ENCODE assay signal across 21 cellular contexts in genomic region chr19:50275577-50276368, GRCh38. TPM values are rescaled to one million over a fixed set of nuclear protein-coding genes. Genes with fewer than 3 reads are reported as not detected.
DNase-seq lines count a peak whose midpoint lies in the region; ATAC-seq, FAIRE-seq and TF ChIP-seq lines count a peak whose summit lies in the region.
"Had no signal": no experiment of that assay in that cellular context is flagged by ENCODE, and none has a peak within 500 bp of the region (broad histone marks: within the 10 kb centered on the region; RNA-seq: fewer than 3 reads in every experiment).

No MANE protein-coding gene starts in this region.

- peak overlapping the region; percentile 19 for H2AFZ ChIP-seq in HepG2 (ENCODE audit: low read length)
- no peak overlapping the region for H2AFZ ChIP-seq in K562 (ENCODE audit: low read depth, low read length)
- no peak overlapping the region for H2AFZ ChIP-seq in neural progenitor cell (replicated peaks)
- no peak overlapping the region for H2AFZ ChIP-seq in GM23248

- H3K9ac ChIP-seq in HepG2 (ENCODE audit: insufficient read depth, low read depth, low read length) (peak overlapping the region; percentile 65), K562 (ENCODE audit: insufficient read depth in 1 of 2, low read depth in 2 of 2, low read length in 2 of 2) (peak overlapping the region in 1 of 2 experiments; percentile 48; a peak in 1 of 4 replicates), neural progenitor cell (no peak overlapping the region), GM23248 (no peak overlapping the region)

- peaks cover 6% of the 10 kb centered on the region for H3K4me1 Mint-ChIP-seq in neural progenitor cell
- H3K4me1 Mint-ChIP-seq: B cell had no signal

- TF ChIP-seq CTCF in HepG2 (CRISPR knock-in tag; IDR thresholded peaks at IDR 0.05) (peak; percentile 37), right lobe of liver (IDR thresholded peaks at IDR 0.05) (no peak), K562 (IDR thresholded peaks at IDR 0.05 in 2 of 3, conservative IDR thresholded peaks at IDR 0.05 in 1 of 3; ENCODE audit: insufficient read depth in 2 of 3, low read depth in 1 of 3, low read length in 3 of 3) (no peak), neural progenitor cell (IDR thresholded peaks at IDR 0.05) (no peak), foreskin fibroblast (IDR thresholded peaks at IDR 0.05; ENCODE audit: low read depth, low read length) (no peak)

- FAIRE-seq in HepG2 (lab: Jason Lieb, UNC) (peak; percentile 83), K562 (lab: Jason Lieb, UNC) (no peak)
- FAIRE-seq: GM19239 had no signal

- no peaks in the 10 kb centered on the region for H3K9me2 ChIP-seq in GM23248 (ENCODE audit: insufficient read depth)

- peaks cover 4% of the 10 kb centered on the region for H3K27me3 Mint-ChIP-seq in neural progenitor cell (ENCODE audit: insufficient read depth, low read depth)

- H3K4me1 ChIP-seq in HepG2 (ENCODE audit: insufficient read depth, low read length) (peaks cover 26% of the 10 kb centered on the region), right lobe of liver (no peaks in the 10 kb centered on the region), K562 (replicated peaks in 1 of 2; ENCODE audit: control insufficient read depth in 2 of 2, insufficient read depth in 2 of 2, low read length in 2 of 2) (peaks cover 0 to 26% of the 10 kb centered on the region in 2 experiments; a peak in 2 of 5 replicates), neural progenitor cell (no peaks in the 10 kb centered on the region), GM23248 (ENCODE audit: insufficient read depth) (no peaks in the 10 kb centered on the region)

- no peak overlapping the region for H3K4me3 Mint-ChIP-seq in neural progenitor cell
- H3K4me3 Mint-ChIP-seq: B cell had no signal

- H3K9me1 ChIP-seq in K562 (ENCODE audit: control insufficient read depth, insufficient read depth, low read length), result peaks cover 2% of the 10 kb centered on the region

- intact Hi-C loops in HepG2 (cut with micrococcal nuclease; ENCODE audit: unreplicated experiment), result no loop called here
- intact Hi-C loops in right lobe of liver (cut with DNase I), result no loop called here
- intact Hi-C loops in K562 (cut with micrococcal nuclease), result no loop called here

- ATAC-seq in HepG2, result peak; percentile 99
- ATAC-seq in right lobe of liver, result no peak
- ATAC-seq in K562, result peak; percentile 45
- no peak for ATAC-seq in GM19467 (IDR thresholded peaks at IDR 0.05; ENCODE audit: unreplicated experiment)

- DNase-seq in HepG2 (ENCODE audit: low spot score), result peak; percentile 79
- DNase-seq in right lobe of liver, result no peak
- no peak for DNase-seq in K562 (ENCODE audit: extremely low read depth in 1 of 4, low spot score in 3 of 4)
- DNase-seq in neural progenitor cell (ENCODE audit: low spot score), result no peak
- DNase-seq in GM23248, result no peak
- no peak for DNase-seq in foreskin fibroblast
- DNase-seq in activated naive CD4-positive, alpha-beta T cell (lab: John Stamatoyannopoulos, UW), result no peak
- DNase-seq: DMS153, DND-41, HCEC 1CT, KG1, MG63, NCI-H2029 treated with DMSO at 0.1 percent for 48 hours, NCI-H446 treated with DMSO at 0.1 percent for 48 hours, NCI-H526 treated with DMSO at 0.1 percent for 48 hours, SHP77 treated with DMSO at 0.1 percent for 48 hours had no signal

- no peaks in the 10 kb centered on the region for H3K9me3 ChIP-seq in HepG2 (ENCODE audit: low read length)
- H3K9me3 ChIP-seq in right lobe of liver, result no peaks in the 10 kb centered on the region
- no peaks in the 10 kb centered on the region for H3K9me3 ChIP-seq in K562 (replicated peaks; ENCODE audit: control insufficient read depth, insufficient read depth, low read depth, low read length)
- no peaks in the 10 kb centered on the region for H3K9me3 ChIP-seq in neural progenitor cell (ENCODE audit: low read depth)
- H3K9me3 ChIP-seq in GM23248 (ENCODE audit: low read depth), result no peaks in the 10 kb centered on the region
- H3K9me3 ChIP-seq: MG63 had no signal

- in situ Hi-C loops in HepG2 (cut with HindIII; ENCODE audit: extremely low pct_ligation_motif_present, low pct_unique_long_range_greater_than_20kb) (no loop called here), K562 (cut with MboI) (no loop called here), GM23248 (cut with MboI) (no loop called here)

- H3K4me2 ChIP-seq in HepG2 (ENCODE audit: low read depth, low read length) (peak overlapping the region; percentile 71), K562 (ENCODE audit: insufficient read depth, low read length) (no peak overlapping the region), neural progenitor cell (no peak overlapping the region), GM23248 (ENCODE audit: unreplicated experiment) (no peak overlapping the region)

- H4K20me1 ChIP-seq in HepG2 (ENCODE audit: insufficient read depth, low read length) (no peaks in the 10 kb centered on the region), K562 (replicated peaks; ENCODE audit: control insufficient read depth, insufficient read depth, low read length) (no peaks in the 10 kb centered on the region), neural progenitor cell (ENCODE audit: low read depth) (no peaks in the 10 kb centered on the region), GM23248 (ENCODE audit: insufficient read depth) (no peaks in the 10 kb centered on the region)

- no peaks in the 10 kb centered on the region for H3F3A ChIP-seq in neural progenitor cell (ENCODE audit: low read depth)
- no peaks in the 10 kb centered on the region for H3F3A ChIP-seq in GM23248 (ENCODE audit: insufficient read depth)

- no peak for TF ChIP-seq RAD21 in HepG2 (CRISPR knock-in tag; IDR thresholded peaks at IDR 0.05)
- no peak for TF ChIP-seq RAD21 in K562 (CRISPR knock-in tag; conservative IDR thresholded peaks at IDR 0.05 in 1 of 2, IDR thresholded peaks at IDR 0.05 in 1 of 2)

- TF ChIP-seq POLR2A in HepG2 (IDR thresholded peaks at IDR 0.05; ENCODE audit: insufficient read depth in 1 of 2, low read depth in 2 of 2, low read length in 2 of 2) (peak; percentile 52 to 62), right lobe of liver (IDR thresholded peaks at IDR 0.05) (no peak), K562 (conservative IDR thresholded peaks at IDR 0.05) (no peak)

- no peaks in the 10 kb centered on the region for H3K79me2 ChIP-seq in HepG2 (ENCODE audit: insufficient read depth, low read length)
- no peaks in the 10 kb centered on the region for H3K79me2 ChIP-seq in K562 (ENCODE audit: control insufficient read depth, insufficient read depth, low read length)
- no peaks in the 10 kb centered on the region for H3K79me2 ChIP-seq in neural progenitor cell (ENCODE audit: low read depth)
- H3K79me2 ChIP-seq in GM23248 (ENCODE audit: insufficient read depth), result no peaks in the 10 kb centered on the region

- POLR2A ChIA-PET in HepG2 (lab: Yijun Ruan, JAX), result interaction anchor here (0.6 to 2.2 kb wide), 3 partner anchors 10 to 53 kb away, joined by 3 to 8 read pairs (median 4); partner anchors contain the start of gene KCNC3
- POLR2A ChIA-PET in K562 (lab: Yijun Ruan, JAX), result interaction anchor here (0.6 to 1.5 kb wide), 5 partner anchors 11 to 214 kb away, joined by 3 to 6 read pairs (median 3); no protein-coding TSS in a partner anchor

- H3K27ac ChIP-seq in HepG2 (ENCODE audit: extremely low read length, insufficient read depth, low read length) (peak overlapping the region; percentile 84), right lobe of liver (no peak overlapping the region), K562 (ENCODE audit: extremely low read depth, low read depth, low read length) (no peak overlapping the region), neural progenitor cell (no peak overlapping the region), GM23248 (no peak overlapping the region)
- H3K27ac ChIP-seq: 22Rv1, RWPE1 had no signal

- BruUV-seq in HepG2 (replicated peaks; lab: Mats Ljungman, UMichigan) (no TSS peak), K562 (replicated peaks; lab: Mats Ljungman, UMichigan) (no TSS peak)

- no peaks in the 10 kb centered on the region for H3K9me3 Mint-ChIP-seq in neural progenitor cell

- peak overlapping the region in 2 of 3 experiments; percentile 26 to 61; a peak in 4 of 6 replicates for H3K4me3 ChIP-seq in HepG2 (replicated peaks in 1 of 3; ENCODE audit: insufficient read depth in 1 of 3, low read depth in 2 of 3, low read length in 3 of 3)
- H3K4me3 ChIP-seq in right lobe of liver, result no peak overlapping the region
- no peak overlapping the region for H3K4me3 ChIP-seq in K562
- H3K4me3 ChIP-seq in neural progenitor cell, result no peak overlapping the region
- no peak overlapping the region for H3K4me3 ChIP-seq in GM23248
- H3K4me3 ChIP-seq in foreskin fibroblast (ENCODE audit: low read depth in 1 of 2, low read length in 2 of 2), result no peak overlapping the region
- H3K4me3 ChIP-seq: MG63 had no signal

- H3K36me3 Mint-ChIP-seq in neural progenitor cell, result no peaks in the 10 kb centered on the region

- H3K27ac Mint-ChIP-seq in neural progenitor cell, result peak overlapping the region; percentile 60
- H3K27ac Mint-ChIP-seq: B cell had no signal

- CTCF ChIA-PET in HepG2 (lab: Yijun Ruan, JAX; ENCODE audit: low intra/inter-chr PET ratio, low total read pairs) (no interaction called here), K562 (lab: Yijun Ruan, JAX; ENCODE audit: low intra/inter-chr PET ratio) (no interaction called here)

- TF ChIP-seq EP300 in HepG2 (IDR thresholded peaks at IDR 0.05; ENCODE audit: low read depth in 2 of 2, low read length in 2 of 2) (0 out of 4 replicates have a peak, but pooled peaks of 1 of the 2 experiments have one; percentile 22), HepG2 (CRISPR knock-in tag; IDR thresholded peaks at IDR 0.05; ENCODE audit: borderline replicate concordance) (no peak), K562 (IDR thresholded peaks at IDR 0.05; ENCODE audit: low read length) (no peak)

- 63% methylated on average over 6 of the region's 26 CpGs for WGBS in HepG2 (ENCODE audit: low lambda C conversion rate)
- 73% methylated on average over 3 of the region's 26 CpGs for WGBS in right lobe of liver (ENCODE audit: insufficient coverage, low coverage, low lambda C conversion rate, missing lambda C conversion rate)
- 18% methylated on average over 26 of the region's 26 CpGs for WGBS in K562 (ENCODE audit: insufficient coverage, low coverage, missing lambda C conversion rate)
- 43 to 50% methylated on average over 25 to 26 of the region's 26 CpGs for WGBS in GM23248 (ENCODE audit: low coverage in 1 of 2, low lambda C conversion rate in 2 of 2, missing lambda C conversion rate in 2 of 2), 2 experiments

- H3K36me3 ChIP-seq in HepG2 (replicated peaks in 1 of 2; ENCODE audit: control insufficient read depth in 1 of 2, insufficient read depth in 2 of 2, low read length in 2 of 2), result peaks cover 0 to 4% of the 10 kb centered on the region in 2 experiments; a peak in 2 of 5 replicates
- peaks cover 0 to 56% (median 9%) of the 10 kb centered on the region in 4 donors for H3K36me3 ChIP-seq in right lobe of liver
- no peaks in the 10 kb centered on the region for H3K36me3 ChIP-seq in K562 (ENCODE audit: control insufficient read depth, insufficient read depth, low read length)
- no peaks in the 10 kb centered on the region for H3K36me3 ChIP-seq in neural progenitor cell
- no peaks in the 10 kb centered on the region for H3K36me3 ChIP-seq in GM23248 (ENCODE audit: low read depth)
- H3K36me3 ChIP-seq: MG63 had no signal

- H3K27me3 ChIP-seq in HepG2 (ENCODE audit: control insufficient read depth in 1 of 2, insufficient read depth in 2 of 2, low read length in 2 of 2) (no peaks in the 10 kb centered on the region), right lobe of liver (no peaks in the 10 kb centered on the region), K562 (ENCODE audit: control insufficient read depth in 2 of 2, insufficient read depth in 2 of 2, low read length in 2 of 2) (peaks cover 8 to 35% of the 10 kb centered on the region in 2 experiments; a peak in 4 of 5 replicates), neural progenitor cell (no peaks in the 10 kb centered on the region), GM23248 (replicated peaks; ENCODE audit: insufficient read depth) (0 out of 2 replicates have a peak, but pooled peaks cover 2% of the 10 kb centered on the region)
- H3K27me3 ChIP-seq: MG63 had no signal

RNA-seq across cellular contexts. Expression of gene KCNC3, which starts 53.4 kb away (rescaled TPM):
- total RNA-seq in HepG2 (2016; rRNA removed; fragmentation: Illumina TruSeq; extraction: Trizol), result 0.24 and 0.29 TPM in 2 replicates
- 0.09 and 0.20 TPM in 2 replicates for total RNA-seq in HepG2 (2016; cell fraction: cytosol; rRNA removed; fragmentation: Illumina TruSeq; extraction: Trizol; ENCODE audit: low read depth)
- 0.10 and 0.35 TPM in 2 replicates for total RNA-seq in HepG2 (2016; cell fraction: insoluble cytoplasmic fraction; rRNA removed; fragmentation: Illumina TruSeq; extraction: Trizol)
- 0.34 TPM in 2 replicates for total RNA-seq in HepG2 (2016; cell fraction: membrane; rRNA removed; fragmentation: Illumina TruSeq; extraction: Trizol)
- total RNA-seq in HepG2 (2016; cell fraction: nucleus; rRNA removed; fragmentation: Illumina TruSeq; extraction: Trizol), result 0.66 and 0.81 TPM in 2 replicates
- polyA plus RNA-seq in HepG2 (2011; rRNA removed), result 1.6 and 1.7 TPM in 2 replicates
- 0.29 and 0.46 TPM in 2 replicates for polyA plus RNA-seq in HepG2 (2011; cell fraction: cytosol; rRNA removed)
- 13.3 and 15.9 TPM in 2 replicates for polyA plus RNA-seq in HepG2 (2011; cell fraction: nucleus; rRNA removed)
- 2.6 and 3.4 TPM in 2 replicates for polyA plus RNA-seq in HepG2 (2012)
- 0.17 and 0.27 TPM in 2 replicates for polyA plus RNA-seq in HepG2 (2016; cell fraction: cytosol; fragmentation: Illumina TruSeq; extraction: Trizol; ENCODE audit: low read depth)
- 1.1 and 1.3 TPM in 2 replicates for polyA plus RNA-seq in HepG2 (2016; cell fraction: insoluble cytoplasmic fraction; fragmentation: Illumina TruSeq; extraction: Trizol; ENCODE audit: low read depth)
- polyA plus RNA-seq in HepG2 (2016; cell fraction: membrane; fragmentation: Illumina TruSeq; extraction: Trizol; ENCODE audit: low read depth), result 0.78 and 1.2 TPM in 2 replicates
- polyA plus RNA-seq in HepG2 (2016; cell fraction: nucleus; fragmentation: Illumina TruSeq; extraction: Trizol; ENCODE audit: insufficient read depth, low read depth), result 9.8 and 11.7 TPM in 2 replicates
- polyA minus RNA-seq in HepG2 (2011; rRNA and poly(A)+ RNA removed; ENCODE audit: low replicate concordance), result 4.0 TPM in 1 of 2 replicates, not detected in the other
- 0.62 and 0.79 TPM in 2 replicates for polyA minus RNA-seq in HepG2 (2011; cell fraction: cytosol; rRNA and poly(A)+ RNA removed)
- polyA minus RNA-seq in HepG2 (2011; cell fraction: nucleus; rRNA and poly(A)+ RNA removed), result 4.2 and 4.6 TPM in 2 replicates
- 1 to 10 TPM in 5 of 6 experiments, under 1 TPM in 1; 0.92 to 3.0 (median 2.3) TPM for total RNA-seq in right lobe of liver
- 19.8 and 38.5 TPM in 2 replicates for total RNA-seq in K562 (2011; cell fraction: chromatin; rRNA removed; ENCODE audit: low replicate concordance)
- total RNA-seq in K562 (2011; cell fraction: nucleolus; rRNA removed), result 17.0 and 18.4 TPM in 2 replicates
- 18.8 and 48.6 TPM in 2 replicates for total RNA-seq in K562 (2011; cell fraction: nucleoplasm; rRNA removed)
- 1.8 and 4.0 TPM in 2 replicates for total RNA-seq in K562 (2014; rRNA removed)
- 1.4 and 1.7 TPM in 2 replicates for total RNA-seq in K562 (2014; rRNA removed; fragmentation: Illumina TruSeq; extraction: Trizol)
- total RNA-seq in K562 (2015; rRNA removed; fragmentation: Illumina TruSeq; extraction: Trizol), result 2.1 and 3.0 TPM in 2 replicates
- total RNA-seq in K562 (2021), result 20.2 and 26.2 TPM in 2 replicates
- polyA plus RNA-seq in K562 (2011; rRNA removed), result 2.0 and 3.7 TPM in 2 replicates
- polyA plus RNA-seq in K562 (2011; cell fraction: cytosol; rRNA removed), result 2.0 and 2.7 TPM in 2 replicates
- 12.7 and 28.1 TPM in 2 replicates for polyA plus RNA-seq in K562 (2011; cell fraction: nucleus; rRNA removed)
- 10.3 and 13.2 TPM in 2 replicates for polyA plus RNA-seq in K562 (2012)
- 14.9 and 16.4 TPM in 2 replicates for polyA plus RNA-seq in K562 (2014; fragmentation: Illumina TruSeq; extraction: Trizol)
- under 1 TPM; 0.03 to 0.06 TPM for polyA plus RNA-seq in K562 (2014; fragmentation: Nextera tagmentation; extraction: Ambion mirVana)
- polyA plus RNA-seq in K562 (2014; rRNA removed), result 13.2 and 14.2 TPM in 2 replicates
- polyA minus RNA-seq in K562 (2011; rRNA and poly(A)+ RNA removed), result 1.2 and 2.0 TPM in 2 replicates
- polyA minus RNA-seq in K562 (2011; cell fraction: cytosol; rRNA and poly(A)+ RNA removed), result 8.9 and 10.9 TPM in 2 replicates
- polyA minus RNA-seq in K562 (2011; cell fraction: nucleus; rRNA and poly(A)+ RNA removed), result 7.8 and 7.9 TPM in 2 replicates
- 0.41 and 1.2 TPM in 2 replicates for total RNA-seq in neural progenitor cell (ENCODE audit: low replicate concordance)
- under 0.01 and 0.13 TPM in 2 replicates for total RNA-seq in GM23248 (2014; rRNA removed; shearing (Covaris generic))
- 0.04 TPM in 1 of 2 replicates, not detected in the other for polyA plus RNA-seq in GM23248 (2016; fragmentation: Nextera tagmentation; extraction: Ambion mirVana)

Comparison
In these comparisons a context has a peak if more than half of its experiments do, and no peak if none do; other contexts are left out.
1. ATAC-seq: peak in HepG2 (single experiment) and K562 (single experiment); none in right lobe of liver (0 of 4) and GM19467 (single experiment).
2. H3K4me3 ChIP-seq: peak in HepG2 (2 of 3); none in right lobe of liver (0 of 3), K562 (single experiment), neural progenitor cell (single experiment), GM23248 (single experiment) and foreskin fibroblast (0 of 2).
3. POLR2A ChIP-seq: peak in HepG2 (2 of 2); none in right lobe of liver (single experiment) and K562 (single experiment).
4. Of the 241 proteins assayed by ChIP-seq in both HepG2 and K562: peak only in HepG2: CTCF, DPF2, ESRRA, FOXA3, FOXJ3, FOXP4 and 40 more; only in K562: none; in both: none; in neither: 189; mixed calls (peak in some experiments, not most) for 6.